In the genomic region with DNA sequence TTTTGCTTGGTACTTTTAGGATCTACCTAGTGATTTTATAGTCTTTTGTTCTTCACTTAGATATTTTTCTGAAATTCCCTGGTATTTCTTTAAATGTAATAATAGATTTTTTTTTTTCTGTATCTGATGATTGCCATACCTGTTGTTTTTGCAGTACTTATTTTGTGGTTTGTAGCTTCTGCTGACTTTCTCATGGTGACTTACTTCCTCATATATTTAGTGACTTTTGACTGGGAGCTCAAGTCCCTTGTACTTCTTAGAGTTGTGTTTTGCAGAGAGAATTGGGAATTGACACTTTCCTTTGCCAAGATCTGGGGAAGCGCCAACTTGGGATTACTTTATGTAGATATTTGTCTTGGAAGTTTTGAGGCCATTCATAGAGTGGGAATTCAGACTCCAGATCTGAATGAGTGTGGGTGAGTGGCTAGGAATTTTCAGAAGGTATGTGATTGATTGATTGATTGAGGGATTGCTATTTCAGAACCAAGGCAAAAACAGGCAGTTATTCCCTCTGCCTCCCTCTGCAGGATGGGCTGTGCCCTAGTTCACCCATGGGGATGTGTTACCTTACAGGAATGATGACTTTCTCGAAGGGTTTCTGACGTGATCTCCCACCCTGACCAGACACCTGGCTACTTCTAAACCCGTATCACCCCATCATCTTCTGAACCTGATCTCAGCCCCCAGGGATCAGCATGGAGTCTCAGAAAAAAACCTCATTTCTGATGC, we compare ENCODE assay signal across 22 cellular contexts.
DNase-seq lines count a peak whose midpoint lies in the region; ATAC-seq and TF ChIP-seq lines count a peak whose summit lies in the region.
"Had no signal": no experiment of that assay in that cellular context is flagged by ENCODE, and none has a peak within 500 bp of the region (broad histone marks: within the 10 kb centered on the region; RNA-seq: fewer than 3 reads in every experiment).

No MANE protein-coding gene starts in this region.

- H3K27me3 ChIP-seq in gastrocnemius medialis, result no peaks in the 10 kb centered on the region
- H3K27me3 ChIP-seq: gastroesophageal sphincter, hepatocyte, upper lobe of left lung had no signal

- no peak for TF ChIP-seq POLR2A in gastrocnemius medialis (IDR thresholded peaks at IDR 0.05)

- in situ Hi-C loops in gastrocnemius medialis (cut with MboI; ENCODE audit: low sequenced_read_pairs in 4 of 4) (loop anchor here in 2 of 4 donors (5.0 to 10.0 kb wide), 3 partner anchors 49 to 369 kb away; no protein-coding TSS in a partner anchor), G401 (cut with HindIII; ENCODE audit: low sequenced_read_pairs) (no loop called here)

- DNase-seq in NOMO-1 treated with dmso at 0.1 percent for 144 hours (lab: John Stamatoyannopoulos, UW; ENCODE audit: unreplicated experiment) (peak; percentile 8), epithelial cell of proximal tubule (ENCODE audit: low read depth) (no peak), gastrocnemius medialis (no peak), G401 (ENCODE audit: low spot score) (no peak), germinal center (ENCODE audit: low spot score) (no peak), foreskin fibroblast (no peak)
- DNase-seq: activated CD8-positive, alpha-beta memory T cell treated with anti-CD3 and anti-CD28 coated beads, Interleukin-2, amount 10 ng/mL, durations not matched to agents 7 days and 5 days; activated naive CD8-positive, alpha-beta T cell treated with anti-CD3 and anti-CD28 coated beads, Interleukin-2, amount 50 U/mL, for 24 hours; activated T-cell treated with anti-CD3 and anti-CD28 coated beads, Interleukin-2, amount 50 U/mL, for 4 hours; central memory CD4-positive, alpha-beta T cell; esophagus squamous epithelium; GDM1; NCI-H446 had no signal

- no peak for ATAC-seq in gastrocnemius medialis
- ATAC-seq: activated CD8-positive, alpha-beta memory T cell treated with anti-CD3 and anti-CD28 coated beads, Interleukin-2, amount 10 ng/mL, durations not matched to agents 7 days and 5 days; activated naive CD8-positive, alpha-beta T cell treated with anti-CD3 and anti-CD28 coated beads, Interleukin-2, amount 50 U/mL, for 24 hours; activated T-cell treated with anti-CD3 and anti-CD28 coated beads, Interleukin-2, amount 50 U/mL, for 4 hours; stimulated activated memory B cell treated with anti-CD40 and anti-IgM and Interleukin-4, amounts not matched to agents 10 μg/mL and 1 μg/mL and 100 μg/mL, for 72 hours had no signal

- H3K36me3 ChIP-seq in HEK293 (ENCODE audit: control insufficient read depth in 2 of 2, insufficient read depth in 1 of 2, low read length in 2 of 2) (no peaks in the 10 kb centered on the region), gastrocnemius medialis (no peaks in the 10 kb centered on the region)
- H3K36me3 ChIP-seq: esophagus squamous epithelium, gastroesophageal sphincter, upper lobe of left lung had no signal

- H3K9me3 ChIP-seq in HEK293 (ENCODE audit: control insufficient read depth, insufficient read depth, low read depth, low read length) (no peaks in the 10 kb centered on the region), gastrocnemius medialis (no peaks in the 10 kb centered on the region)
- H3K9me3 ChIP-seq: esophagus squamous epithelium, gastroesophageal sphincter, upper lobe of left lung had no signal

- POLR2A ChIA-PET in HEK293 (lab: Yijun Ruan, JAX), result no interaction called here

- TF ChIP-seq CTCF in HEK293 (tag by site-specific recombination; IDR thresholded peaks at IDR 0.05) (no peak), epithelial cell of proximal tubule (conservative IDR thresholded peaks at IDR 0.05; ENCODE audit: low read depth, low read length) (peak; percentile 16), gastrocnemius medialis (IDR thresholded peaks at IDR 0.05 in 4 of 5, conservative IDR thresholded peaks at IDR 0.05 in 1 of 5) (no peak), foreskin fibroblast (IDR thresholded peaks at IDR 0.05; ENCODE audit: low read depth, low read length) (no peak)

- no peak overlapping the region for H3K4me3 ChIP-seq in HEK293 (ENCODE audit: low read depth, low read length)
- H3K4me3 ChIP-seq in epithelial cell of proximal tubule (ENCODE audit: low read depth, low read length), result no peak overlapping the region
- H3K4me3 ChIP-seq in gastrocnemius medialis, result no peak overlapping the region
- H3K4me3 ChIP-seq in foreskin fibroblast (ENCODE audit: low read depth in 1 of 2, low read length in 2 of 2), result no peak overlapping the region
- H3K4me3 ChIP-seq: esophagus squamous epithelium, gastroesophageal sphincter, hepatocyte, lung, SK-N-MC, skin epidermis, upper lobe of left lung had no signal

- H3K4me1 ChIP-seq in HEK293 (ENCODE audit: control insufficient read depth, insufficient read depth, low read length) (peaks cover 11% of the 10 kb centered on the region), gastrocnemius medialis (peaks cover 22 to 33% of the 10 kb centered on the region in 2 donors)

- no peak overlapping the region for H3K27ac ChIP-seq in HEK293 (ENCODE audit: extremely low read depth, low read depth, low read length)
- H3K27ac ChIP-seq in gastrocnemius medialis, result peak overlapping the region; percentile 79 to 92 (median 88)
- H3K27ac ChIP-seq: hepatocyte, KMS-11, SK-N-MC, skin epidermis, upper lobe of left lung had no signal

- CTCF ChIA-PET in HEK293 (lab: Yijun Ruan, JAX), result interaction anchor here (0.8 to 1.0 kb wide), 2 partner anchors 9 to 30 kb away, joined by 3 read pairs; no protein-coding TSS in a partner anchor

- intact Hi-C loops in gastrocnemius medialis (cut with DNase I; ENCODE audit: low total_unique reads), result loop anchor here (2.0 to 10.0 kb wide), 3 partner anchors 17 to 291 kb away; a partner anchor contains a TSS

TF ChIP-seq in HEK293, 187 proteins besides CTCF, POLR2A, EP300 and RAD21:
- TF ChIP-seq ZNF585B (tag by site-specific recombination; IDR thresholded peaks at IDR 0.05) (no peak), ZNF341 (tag by site-specific recombination; IDR thresholded peaks at IDR 0.05; ENCODE audit: low read depth) (peak; percentile 19; the same call in 1 of the 2 replicates)
TF ChIP-seq in HEK293: peak in this region for 1.
